10 cellular contexts compared by ENCODE assay signal in genomic region chr11:117076941-117077659, GRCh38. TPM values are rescaled to one million over a fixed set of nuclear protein-coding genes. Genes with fewer than 3 reads are reported as not detected.
DNase-seq lines count a peak whose midpoint lies in the region; ATAC-seq and TF ChIP-seq lines count a peak whose summit lies in the region.
"Had no signal": no experiment of that assay in that cellular context is flagged by ENCODE, and none has a peak within 500 bp of the region (broad histone marks: within the 10 kb centered on the region; RNA-seq: fewer than 3 reads in every experiment).

No MANE protein-coding gene starts in this region.

- H3K4me1 Mint-ChIP-seq in effector memory CD8-positive, alpha-beta T cell (ENCODE audit: low read depth in 2 of 2) = peaks cover 40 to 64% of the 10 kb centered on the region in 2 donors

- H3K79me2 ChIP-seq in OCI-LY7 (ENCODE audit: insufficient read depth, low read depth, low read length) = peaks cover 97% of the 10 kb centered on the region

- no peak for TF ChIP-seq CTCF in OCI-LY7 (conservative IDR thresholded peaks at IDR 0.05; ENCODE audit: low read length)

- H3K27ac Mint-ChIP-seq in effector memory CD8-positive, alpha-beta T cell = no peak overlapping the region

- 0 out of 22 replicates have a peak overlapping the region, but pooled peaks of 3 of the 11 experiments have one; percentile 1 to 9 (median 5) for H3K9ac ChIP-seq in BLaER1 treated with 17β-estradiol and CSF1 and Interleukin-3, amounts not matched to agents 10 nM and 100 nM

- H3K4me1 ChIP-seq in BLaER1 treated with 17β-estradiol and CSF1 and Interleukin-3, amounts not matched to agents 10 nM and 100 nM = peaks cover 41 to 91% (median 81%) of the 10 kb centered on the region in 10 experiments
- H3K4me1 ChIP-seq in OCI-LY7 (ENCODE audit: insufficient read depth, low read length, poor library complexity, severe bottlenecking) = peaks cover 36% of the 10 kb centered on the region

- H3K9me2 ChIP-seq in OCI-LY7 (ENCODE audit: insufficient read depth, low read length) = no peaks in the 10 kb centered on the region

- no peaks in the 10 kb centered on the region for H3K27me3 ChIP-seq in BLaER1 treated with 17β-estradiol and CSF1 and Interleukin-3, amounts not matched to agents 10 nM and 100 nM

- no peaks in the 10 kb centered on the region for H3K9me3 ChIP-seq in BLaER1 treated with 17β-estradiol and CSF1 and Interleukin-3, amounts not matched to agents 10 nM and 100 nM (replicated peaks in 1 of 11)
- H3K9me3 ChIP-seq in OCI-LY7 (ENCODE audit: low read length) = no peaks in the 10 kb centered on the region; the same call in 1 of the 2 replicates

- CTCF ChIA-PET in OCI-LY7 (lab: Charles Lee; ENCODE audit: unreplicated experiment) = no interaction called here

- no peak overlapping the region for H3K4me3 Mint-ChIP-seq in effector memory CD8-positive, alpha-beta T cell

- H3K36me3 Mint-ChIP-seq in effector memory CD8-positive, alpha-beta T cell (ENCODE audit: insufficient read depth) = peaks cover 56% of the 10 kb centered on the region

- intact Hi-C loops in OCI-LY7 (cut with micrococcal nuclease; ENCODE audit: unreplicated experiment) = no loop called here

- peaks cover 0 to 3% (median 0%) of the 10 kb centered on the region in 11 experiments; a peak in 1 of 22 replicates for H3K36me3 ChIP-seq in BLaER1 treated with 17β-estradiol and CSF1 and Interleukin-3, amounts not matched to agents 10 nM and 100 nM
- H3K36me3 ChIP-seq in OCI-LY7 (ENCODE audit: insufficient read depth, low read length) = peaks cover 5% of the 10 kb centered on the region

- no peak overlapping the region for H3K4me3 ChIP-seq in BLaER1 treated with 17β-estradiol and CSF1 and Interleukin-3, amounts not matched to agents 10 nM and 100 nM
- H3K4me3 ChIP-seq in OCI-LY7 (ENCODE audit: low read depth, low read length, poor library complexity, severe bottlenecking) = no peak overlapping the region
- H3K4me3 ChIP-seq: coronary artery had no signal

- H3K27me3 Mint-ChIP-seq in effector memory CD8-positive, alpha-beta T cell = no peaks in the 10 kb centered on the region
- H3K27me3 Mint-ChIP-seq: CD4-positive, CD25-positive, alpha-beta regulatory T cell had no signal

- H2AFZ ChIP-seq in OCI-LY7 (ENCODE audit: low read length) = no peak overlapping the region

- peak overlapping the region in 6 of 11 experiments; percentile 1 to 49 (median 18); a peak in 7 of 22 replicates for H3K27ac ChIP-seq in BLaER1 treated with 17β-estradiol and CSF1 and Interleukin-3, amounts not matched to agents 10 nM and 100 nM
- H3K27ac ChIP-seq in OCI-LY7 (ENCODE audit: low read depth, low read length, poor library complexity, severe bottlenecking) = no peak overlapping the region
- H3K27ac ChIP-seq: coronary artery had no signal

- no TSS peak for BruUV-seq in OCI-LY7 (replicated peaks; lab: Mats Ljungman, UMichigan)

- H3K4me2 ChIP-seq in BLaER1 treated with 17β-estradiol and CSF1 and Interleukin-3, amounts not matched to agents 10 nM and 100 nM = peak overlapping the region; percentile 63 to 88 (median 75)
- H3K4me2 ChIP-seq in OCI-LY7 (ENCODE audit: low read length) = peak overlapping the region; percentile 25

- ATAC-seq in HG02870 (IDR thresholded peaks at IDR 0.05; ENCODE audit: unreplicated experiment) (peak; percentile 52), left lobe of liver (peak; percentile 83), HG03045 (IDR thresholded peaks at IDR 0.05; ENCODE audit: unreplicated experiment) (no peak), GM19463 (IDR thresholded peaks at IDR 0.05; ENCODE audit: unreplicated experiment) (no peak)
- ATAC-seq in effector memory CD8-positive, alpha-beta T cell (replicated peaks) = no peak

- DNase-seq in OCI-LY7 (ENCODE audit: low spot score) = peak; percentile 31
- peak; percentile 67 for DNase-seq in left lobe of liver (ENCODE audit: low spot score)
- no peak for DNase-seq in effector memory CD8-positive, alpha-beta T cell
- no peak for DNase-seq in NOMO-1 treated with dmso at 0.1 percent for 144 hours (lab: John Stamatoyannopoulos, UW; ENCODE audit: unreplicated experiment)
- DNase-seq: CD4-positive, CD25-positive, alpha-beta regulatory T cell had no signal

- peaks cover 31 to 100% (median 76%) of the 10 kb centered on the region in 11 experiments; a peak in 21 of 22 replicates for H4K20me1 ChIP-seq in BLaER1 treated with 17β-estradiol and CSF1 and Interleukin-3, amounts not matched to agents 10 nM and 100 nM
- H4K20me1 ChIP-seq in OCI-LY7 (ENCODE audit: insufficient read depth, low read length) = peaks cover 21% of the 10 kb centered on the region

- POLR2A ChIA-PET in OCI-LY7 (lab: Charles Lee) = interaction anchor here (0.5 to 1.7 kb wide), 16 partner anchors 11 to 159 kb away, joined by 3 to 14 read pairs (median 4); no protein-coding TSS in a partner anchor

- no peaks in the 10 kb centered on the region for H3K9me3 Mint-ChIP-seq in effector memory CD8-positive, alpha-beta T cell

RNA-seq across cellular contexts. Expression of gene SIK3, which starts 21.1 kb away (rescaled TPM):
- 29.3 and 37.2 TPM in 2 replicates for total RNA-seq in OCI-LY7 (2014; rRNA removed; shearing (Covaris generic))
- 72.9 and 78.6 TPM in 2 replicates for total RNA-seq in OCI-LY7 (2022)
- 27.1 TPM for total RNA-seq in left lobe of liver

Comparison
In these comparisons a context has a peak if more than half of its experiments do, and no peak if none do; other contexts are left out.
1. ATAC-seq: peak in HG02870 (single experiment) and left lobe of liver (single experiment); none in HG03045 (single experiment), effector memory CD8-positive, alpha-beta T cell (single experiment) and GM19463 (single experiment).
2. DNase-seq: peak in OCI-LY7 (single experiment) and left lobe of liver (single experiment); none in effector memory CD8-positive, alpha-beta T cell (0 of 3) and NOMO-1 treated with dmso at 0.1 percent for 144 hours (single experiment).